12 cellular contexts compared by ENCODE assay signal in genomic region chr5:150490296-150490669, GRCh38. TPM values are rescaled to one million over a fixed set of nuclear protein-coding genes. Genes with fewer than 3 reads are reported as not detected.
DNase-seq lines count a peak whose midpoint lies in the region; ATAC-seq and TF ChIP-seq lines count a peak whose summit lies in the region.
"Had no signal": no experiment of that assay in that cellular context is flagged by ENCODE, and none has a peak within 500 bp of the region (broad histone marks: within the 10 kb centered on the region; RNA-seq: fewer than 3 reads in every experiment).

No MANE protein-coding gene starts in this region.

- H3K4me1 ChIP-seq in spleen: peaks cover 46 to 89% (median 75%) of the 10 kb centered on the region in 6 donors

- H3K36me3 ChIP-seq in spleen: peaks cover 0 to 54% (median 0%) of the 10 kb centered on the region in 6 donors

- WGBS in spleen, 5 donors: 42 to 75% (median 68%) methylated on average over 2 of the region's 2 CpGs

- no peak overlapping the region for H3K4me3 Mint-ChIP-seq in activated CD4-positive, alpha-beta T cell treated with anti-CD3 and anti-CD28 coated beads, Interleukin-2, amount 10 ng/mL, durations not matched to agents 7 days and 5 days
- H3K4me3 Mint-ChIP-seq: activated T-cell treated with anti-CD3 and anti-CD28 coated beads, Interleukin-2, amount 50 U/mL, for 72 hours; stimulated activated naive CD8-positive, alpha-beta T cell treated with anti-CD3 and anti-CD28 coated beads, Interleukin-15, amount 100 ng/mL, for 72 hours had no signal

- intact Hi-C loops in spleen (cut with DNase I; ENCODE audit: low total_unique reads): no loop called here

- H3K27me3 Mint-ChIP-seq in activated CD4-positive, alpha-beta T cell treated with anti-CD3 and anti-CD28 coated beads, Interleukin-2, amount 10 ng/mL, durations not matched to agents 7 days and 5 days: peaks cover 8% of the 10 kb centered on the region

- H3K27ac ChIP-seq in angular gyrus (ENCODE audit: low read depth, low read length) (peak overlapping the region; percentile 45), layer of hippocampus (ENCODE audit: low read depth, low read length) (peak overlapping the region; percentile 90), spleen (peak overlapping the region; percentile 70 to 99 (median 97))

- DNase-seq in spleen (no peak), DMS 273 (lab: John Stamatoyannopoulos, UW; ENCODE audit: unreplicated experiment) (no peak), pons (ENCODE audit: low spot score) (no peak), NCI-H2227 treated with DMSO at 0.1 percent for 48 hours (lab: John Stamatoyannopoulos, UW) (no peak)
- DNase-seq in activated CD4-positive, alpha-beta T cell treated with anti-CD3 and anti-CD28 coated beads, Interleukin-2, amount 10 ng/mL, durations not matched to agents 7 days and 5 days: no peak
- DNase-seq: activated T-cell treated with anti-CD3 and anti-CD28 coated beads, Interleukin-2, amount 50 U/mL, for 72 hours; effector CD4-positive, alpha-beta T cell; NCI-H1436; stimulated activated naive CD8-positive, alpha-beta T cell treated with anti-CD3 and anti-CD28 coated beads, Interleukin-15, amount 100 ng/mL, for 72 hours had no signal

- CTCF ChIA-PET in activated CD4-positive, alpha-beta T cell treated with anti-CD3 and anti-CD28 coated beads, Interleukin-2, amount 10 ng/mL, durations not matched to agents 7 days and 5 days (lab: Charles Lee): interaction anchor here (1.0 to 2.5 kb wide), 3 partner anchors 9 to 41 kb away, joined by 3 to 8 read pairs (median 3); partner anchors contain the start of gene RPS14

- no peaks in the 10 kb centered on the region for H3K9me3 ChIP-seq in spleen

- no peaks in the 10 kb centered on the region for H3K9me3 Mint-ChIP-seq in activated CD4-positive, alpha-beta T cell treated with anti-CD3 and anti-CD28 coated beads, Interleukin-2, amount 10 ng/mL, durations not matched to agents 7 days and 5 days
- H3K9me3 Mint-ChIP-seq: activated T-cell treated with anti-CD3 and anti-CD28 coated beads, Interleukin-2, amount 50 U/mL, for 72 hours; stimulated activated naive CD8-positive, alpha-beta T cell treated with anti-CD3 and anti-CD28 coated beads, Interleukin-15, amount 100 ng/mL, for 72 hours had no signal

- peak overlapping the region in 4 of 8 donors; percentile 7 to 86 (median 39) for H3K4me3 ChIP-seq in spleen

- peaks cover 7% of the 10 kb centered on the region for H3K4me1 Mint-ChIP-seq in activated CD4-positive, alpha-beta T cell treated with anti-CD3 and anti-CD28 coated beads, Interleukin-2, amount 10 ng/mL, durations not matched to agents 7 days and 5 days

- no peak for TF ChIP-seq POLR2A in spleen (IDR thresholded peaks at IDR 0.05)

- H3K27ac Mint-ChIP-seq in activated CD4-positive, alpha-beta T cell treated with anti-CD3 and anti-CD28 coated beads, Interleukin-2, amount 10 ng/mL, durations not matched to agents 7 days and 5 days: no peak overlapping the region
- H3K27ac Mint-ChIP-seq: activated T-cell treated with anti-CD3 and anti-CD28 coated beads, Interleukin-2, amount 50 U/mL, for 72 hours had no signal

- TF ChIP-seq CTCF in spleen (IDR thresholded peaks at IDR 0.05 in 8 of 11, conservative IDR thresholded peaks at IDR 0.05 in 3 of 11): no peak

- POLR2A ChIA-PET in activated CD4-positive, alpha-beta T cell treated with anti-CD3 and anti-CD28 coated beads, Interleukin-2, amount 10 ng/mL, durations not matched to agents 7 days and 5 days (lab: Charles Lee): no interaction called here

- ATAC-seq in GM19438 (IDR thresholded peaks at IDR 0.05; ENCODE audit: low read depth, unreplicated experiment): peak; percentile 1
- ATAC-seq: activated T-cell treated with anti-CD3 and anti-CD28 coated beads, Interleukin-2, amount 50 U/mL, for 72 hours; stimulated activated naive CD8-positive, alpha-beta T cell treated with anti-CD3 and anti-CD28 coated beads, Interleukin-15, amount 100 ng/mL, for 72 hours had no signal

- H3K27me3 ChIP-seq in layer of hippocampus (ENCODE audit: control insufficient read depth, insufficient read depth, low read length): no peaks in the 10 kb centered on the region
- H3K27me3 ChIP-seq in spleen (replicated peaks in 1 of 7): peaks cover 0 to 9% (median 0%) of the 10 kb centered on the region in 7 donors

- H3K36me3 Mint-ChIP-seq in activated CD4-positive, alpha-beta T cell treated with anti-CD3 and anti-CD28 coated beads, Interleukin-2, amount 10 ng/mL, durations not matched to agents 7 days and 5 days (ENCODE audit: low read depth): no peaks in the 10 kb centered on the region

RNA-seq across cellular contexts. Expression of gene NDST1, which starts 17.6 kb away (rescaled TPM):
- total RNA-seq in spleen: 100 to 1,000 TPM; 123 to 360 (median 261) TPM
- 10 to 100 TPM in 1 of 3 donors, 1 to 10 TPM in 2; 6.1 to 45.7 (median 6.8) TPM for polyA plus RNA-seq in spleen
- total RNA-seq in activated CD4-positive, alpha-beta T cell treated with anti-CD3 and anti-CD28 coated beads, Interleukin-2, amount 10 ng/mL, durations not matched to agents 7 days and 5 days: under 1 TPM; 0.50 to 0.71 TPM

RNA-seq across cellular contexts. Expression of gene RPS14, which starts 40.7 kb away (rescaled TPM):
- 1,000 to 10,000 TPM; 1,801 to 2,829 (median 2,025) TPM for total RNA-seq in spleen
- polyA plus RNA-seq in spleen: 1,000 to 10,000 TPM; 5,417 to 8,400 (median 8,329) TPM
- 1,000 to 10,000 TPM; 2,151 to 2,478 TPM for total RNA-seq in activated CD4-positive, alpha-beta T cell treated with anti-CD3 and anti-CD28 coated beads, Interleukin-2, amount 10 ng/mL, durations not matched to agents 7 days and 5 days

Comparison
In these comparisons a context has a peak if more than half of its experiments do, and no peak if none do; other contexts are left out.
1. H3K27ac ChIP-seq: peak in every context shown above with its lines; median percentile 97 in spleen; 90 in layer of hippocampus; 45 in angular gyrus.
2. RNA of gene NDST1, which starts 17.6 kb away (total RNA-seq): 123 to 360 TPM in spleen; 0.50 to 0.71 TPM in activated CD4-positive, alpha-beta T cell treated with anti-CD3 and anti-CD28 coated beads, Interleukin-2, amount 10 ng/mL, durations not matched to agents 7 days and 5 days; every median in the first group is over 10 times any median in the second.